19 cellular contexts compared by ENCODE assay signal in the genomic region with DNA sequence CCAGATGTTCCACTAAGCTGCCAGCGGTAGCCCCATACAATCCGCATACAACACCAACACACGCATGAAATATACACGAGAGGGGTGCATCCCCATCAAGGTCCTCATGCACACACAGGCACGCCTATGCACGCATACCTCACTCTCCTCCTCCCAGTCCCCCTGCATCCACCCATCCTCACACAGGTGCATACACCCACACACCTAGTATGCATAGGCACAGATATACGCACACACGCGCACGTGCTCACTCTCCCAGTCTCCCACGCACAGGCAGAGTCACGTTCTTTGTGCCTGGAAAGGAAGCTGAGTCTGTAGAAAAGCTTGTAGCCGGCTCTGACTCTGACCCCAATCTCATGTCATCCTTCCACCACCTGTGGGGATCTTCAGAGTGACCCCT. TPM values are rescaled to one million over a fixed set of nuclear protein-coding genes. Genes with fewer than 3 reads are reported as not detected.
DNase-seq lines count a peak whose midpoint lies in the region; FAIRE-seq and TF ChIP-seq lines count a peak whose summit lies in the region.
"Had no signal": no experiment of that assay in that cellular context is flagged by ENCODE, and none has a peak within 500 bp of the region (broad histone marks: within the 10 kb centered on the region; RNA-seq: fewer than 3 reads in every experiment).

No MANE protein-coding gene starts in this region.

- H2BK12ac ChIP-seq in trophoblast cell (ENCODE audit: low read length) = no peak overlapping the region

- H3K4me1 ChIP-seq in BLaER1 treated with 17β-estradiol and CSF1 and Interleukin-3, amounts not matched to agents 10 nM and 100 nM = peaks cover 3 to 30% (median 16%) of the 10 kb centered on the region in 10 experiments; a peak in 16 of 20 replicates
- H3K4me1 ChIP-seq in HEK293 (ENCODE audit: control insufficient read depth, insufficient read depth, low read length) (no peaks in the 10 kb centered on the region), trophoblast cell (ENCODE audit: control insufficient read depth in 1 of 2, insufficient read depth in 2 of 2, low read length in 2 of 2) (peaks cover 0 to 2% of the 10 kb centered on the region in 2 experiments)

- H3K23ac ChIP-seq in trophoblast cell (ENCODE audit: low read length) = peak overlapping the region; percentile 18

- no CpG with 5 or more reads among the region's 13 CpGs for WGBS in trophoblast cell (ENCODE audit: extremely low coverage, insufficient coverage, insufficient read length)

- H4K12ac ChIP-seq in trophoblast cell (ENCODE audit: low read depth, low read length) = no peak overlapping the region

- peaks cover 0 to 7% (median 0%) of the 10 kb centered on the region in 11 experiments; a peak in 1 of 22 replicates for H3K9me3 ChIP-seq in BLaER1 treated with 17β-estradiol and CSF1 and Interleukin-3, amounts not matched to agents 10 nM and 100 nM (replicated peaks in 1 of 11)
- no peaks in the 10 kb centered on the region for H3K9me3 ChIP-seq in HEK293 (ENCODE audit: control insufficient read depth, insufficient read depth, low read depth, low read length)
- peaks cover 7% of the 10 kb centered on the region for H3K9me3 ChIP-seq in trophoblast cell (ENCODE audit: insufficient read depth, low read depth, low read length)

- H3K18ac ChIP-seq in trophoblast cell (ENCODE audit: low read length) = no peak overlapping the region

- H2BK120ac ChIP-seq in trophoblast cell (ENCODE audit: insufficient read depth, low read length, poor library complexity) = no peak overlapping the region

- H2AK5ac ChIP-seq in trophoblast cell (ENCODE audit: low read length) = no peak overlapping the region

- H3K14ac ChIP-seq in trophoblast cell (ENCODE audit: low read length) = no peak overlapping the region

- no peak overlapping the region for H3K27ac ChIP-seq in BLaER1 treated with 17β-estradiol and CSF1 and Interleukin-3, amounts not matched to agents 10 nM and 100 nM
- no peak overlapping the region for H3K27ac ChIP-seq in HEK293 (ENCODE audit: extremely low read depth, low read depth, low read length)
- no peak overlapping the region for H3K27ac ChIP-seq in trophoblast cell (ENCODE audit: low read depth, low read length)
- H3K27ac ChIP-seq: KMS-11 had no signal

- H4K20me1 ChIP-seq in BLaER1 treated with 17β-estradiol and CSF1 and Interleukin-3, amounts not matched to agents 10 nM and 100 nM = no peaks in the 10 kb centered on the region

- H4K91ac ChIP-seq in trophoblast cell (ENCODE audit: low read depth, low read length) = no peak overlapping the region

- H3K79me1 ChIP-seq in trophoblast cell (ENCODE audit: low read length) = no peaks in the 10 kb centered on the region

- H3K79me2 ChIP-seq in trophoblast cell (ENCODE audit: control insufficient read depth, insufficient read depth, low read length, poor library complexity) = no peaks in the 10 kb centered on the region

- no peak overlapping the region for H3K4me3 ChIP-seq in BLaER1 treated with 17β-estradiol and CSF1 and Interleukin-3, amounts not matched to agents 10 nM and 100 nM
- H3K4me3 ChIP-seq in HEK293 (ENCODE audit: low read depth, low read length) = no peak overlapping the region
- no peak overlapping the region for H3K4me3 ChIP-seq in bronchial epithelial cell (ENCODE audit: low read depth, low read length)
- no peak overlapping the region for H3K4me3 ChIP-seq in trophoblast cell (ENCODE audit: low read depth, low read length)

- H3K4me2 ChIP-seq in BLaER1 treated with 17β-estradiol and CSF1 and Interleukin-3, amounts not matched to agents 10 nM and 100 nM = peak overlapping the region in 7 of 11 experiments; percentile 3 to 64 (median 48); a peak in 11 of 22 replicates
- H3K4me2 ChIP-seq in trophoblast cell (ENCODE audit: low read length) = no peak overlapping the region
- H3K4me2 ChIP-seq: KMS-11 had no signal

- no peaks in the 10 kb centered on the region; a peak in 1 of 22 replicates for H3K27me3 ChIP-seq in BLaER1 treated with 17β-estradiol and CSF1 and Interleukin-3, amounts not matched to agents 10 nM and 100 nM
- H3K27me3 ChIP-seq in bronchial epithelial cell (ENCODE audit: control insufficient read depth, insufficient read depth, low read length) (no peaks in the 10 kb centered on the region), trophoblast cell (ENCODE audit: insufficient read depth, low read length) (no peaks in the 10 kb centered on the region)

- H2AFZ ChIP-seq in trophoblast cell (ENCODE audit: insufficient read depth, low read length, poor library complexity) = no peak overlapping the region

- DNase-seq in bronchial epithelial cell (ENCODE audit: low read depth) = no peak
- no peak for DNase-seq in trophoblast cell
- DNase-seq in anterior cingulate cortex (lab: John Stamatoyannopoulos, UW) = no peak
- DNase-seq in AG08395 (ENCODE audit: low spot score) = no peak
- DNase-seq in ureter (ENCODE audit: low spot score) = no peak
- DNase-seq in SIG-M5 (lab: John Stamatoyannopoulos, UW) = no peak
- DNase-seq: ACHN; AML-193; C1 segment of cervical spinal cord; CD4-positive, CD25-positive, alpha-beta regulatory T cell; CD8-positive, alpha-beta memory T cell; GOT3; H9 had no signal

- no peak overlapping the region for H3K9ac ChIP-seq in BLaER1 treated with 17β-estradiol and CSF1 and Interleukin-3, amounts not matched to agents 10 nM and 100 nM
- no peak overlapping the region for H3K9ac ChIP-seq in trophoblast cell (ENCODE audit: low read length)
- H3K9ac ChIP-seq: KMS-11 had no signal

- no peaks in the 10 kb centered on the region for H3K36me3 ChIP-seq in BLaER1 treated with 17β-estradiol and CSF1 and Interleukin-3, amounts not matched to agents 10 nM and 100 nM
- H3K36me3 ChIP-seq in HEK293 (ENCODE audit: control insufficient read depth in 2 of 2, insufficient read depth in 1 of 2, low read length in 2 of 2) (no peaks in the 10 kb centered on the region), bronchial epithelial cell (ENCODE audit: control insufficient read depth, insufficient read depth, low read length) (no peaks in the 10 kb centered on the region), trophoblast cell (ENCODE audit: control insufficient read depth in 1 of 2, insufficient read depth in 2 of 2, low read length in 2 of 2) (no peaks in the 10 kb centered on the region)

- FAIRE-seq in bronchial epithelial cell (lab: Jason Lieb, UNC) = peak; percentile 62
- FAIRE-seq: A204.1, D721Med, G401.6 had no signal

- H3K4ac ChIP-seq in trophoblast cell (ENCODE audit: low read depth, low read length) = no peak overlapping the region

- no peak overlapping the region for H2BK5ac ChIP-seq in trophoblast cell (ENCODE audit: low read depth, low read length, poor library complexity)

- no peak overlapping the region for H4K8ac ChIP-seq in trophoblast cell (ENCODE audit: low read depth, low read length)

- CTCF ChIA-PET in HEK293 (lab: Yijun Ruan, JAX) = interaction anchor here (1.0 to 1.3 kb wide), 2 partner anchors 10 to 126 kb away, joined by 4 to 6 read pairs; no protein-coding TSS in a partner anchor

- TF ChIP-seq CTCF in HEK293 (tag by site-specific recombination; IDR thresholded peaks at IDR 0.05) (no peak), bronchial epithelial cell (IDR thresholded peaks at IDR 0.05; ENCODE audit: insufficient read depth, low read length, severe bottlenecking) (no peak)

- POLR2A ChIA-PET in HEK293 (lab: Yijun Ruan, JAX) = no interaction called here

TF ChIP-seq in HEK293, 187 proteins besides CTCF, POLR2A, EP300 and RAD21:
- no peak for TF ChIP-seq ZNF624 (tag by site-specific recombination; IDR thresholded peaks at IDR 0.05)
- peak; percentile 51 for TF ChIP-seq ZFHX2 (tag by site-specific recombination; conservative IDR thresholded peaks at IDR 0.05)
- peak; percentile 75 for TF ChIP-seq EGR2 (tag by site-specific recombination; IDR thresholded peaks at IDR 0.05; ENCODE audit: low read depth)

RNA-seq across cellular contexts. Expression of gene PADI2, which starts 16.9 kb away (rescaled TPM):
- total RNA-seq in bronchial epithelial cell (1.0 and 1.3 TPM in 2 replicates), ureter (1.8 TPM)
- 0.62 and 0.63 TPM in 2 replicates for polyA plus RNA-seq in trophoblast cell (2013)
- total RNA-seq: CD4-positive, CD25-positive, alpha-beta regulatory T cell; CD8-positive, alpha-beta memory T cell had no signal
- polyA plus RNA-seq: CD8-positive, alpha-beta memory T cell had no signal
